ENCODE assay signal across 8 cellular contexts in genomic region chr12:57213068-57213715, GRCh38. TPM values are rescaled to one million over a fixed set of nuclear protein-coding genes. Genes with fewer than 3 reads are reported as not detected.
DNase-seq lines count a peak whose midpoint lies in the region; ATAC-seq, FAIRE-seq and TF ChIP-seq lines count a peak whose summit lies in the region.

No MANE protein-coding gene starts in this region.

- H3K9me3 ChIP-seq in MG63, result no peaks in the 10 kb centered on the region

- DNase-seq in MG63 (peak; percentile 77), SHP77 (lab: John Stamatoyannopoulos, UW) (peak; percentile 71 to 74), fibroblast of pulmonary artery (ENCODE audit: low read depth) (peak; percentile 87), non-pigmented ciliary epithelial cell (ENCODE audit: low read depth) (peak; percentile 50)
- peak; percentile 70 for DNase-seq in activated T-helper 9 cell treated with anti-CD3 and anti-CD28 coated beads, Interleukin-2, amount 50 U/mL, for 16 hours (ENCODE audit: low read depth)

- peak overlapping the region; percentile 20 for H3K27ac ChIP-seq in temporal lobe (ENCODE audit: low read depth, low read length)

- peak; percentile 88 for TF ChIP-seq CTCF in fibroblast of pulmonary artery (IDR thresholded peaks at IDR 0.05; ENCODE audit: low read length, missing control alignments)

- peak; percentile 83 for FAIRE-seq in A204.1 (lab: Jason Lieb, UNC)

- 0 out of 2 replicates have a peak, but pooled peaks cover 3% of the 10 kb centered on the region for H3K27me3 ChIP-seq in MG63

- H3K36me3 ChIP-seq in MG63, result peaks cover 22% of the 10 kb centered on the region

- H3K4me3 ChIP-seq in MG63, result no peak overlapping the region
- H3K4me3 ChIP-seq in fibroblast of pulmonary artery (replicated peaks; ENCODE audit: low read depth, low read length), result no peak overlapping the region

- ATAC-seq in GM18498 (IDR thresholded peaks at IDR 0.05; ENCODE audit: unreplicated experiment), result peak; percentile 41

RNA-seq across cellular contexts. Expression of gene NXPH4, which starts 3.4 kb away (rescaled TPM):
- 1.2 TPM in 1 of 2 replicates, not detected in the other for total RNA-seq in MG63 (2014; rRNA removed; shearing (Covaris generic); ENCODE audit: low replicate concordance)
- 1.7 TPM for total RNA-seq in temporal lobe

RNA-seq across cellular contexts. Expression of gene SHMT2, which starts 16.3 kb away (rescaled TPM):
- 232 and 343 TPM in 2 replicates for total RNA-seq in MG63 (2014; rRNA removed; shearing (Covaris generic); ENCODE audit: low replicate concordance)
- total RNA-seq in temporal lobe, result 20.2 TPM

RNA-seq across cellular contexts. Expression of gene STAC3, which starts 37.8 kb away (rescaled TPM):
- total RNA-seq in MG63 (2014; rRNA removed; shearing (Covaris generic); ENCODE audit: low replicate concordance), result 0.86 TPM in 1 of 2 replicates, not detected in the other
- 0.25 TPM for total RNA-seq in temporal lobe

Comparison
In these comparisons a context has a peak if more than half of its experiments do, and no peak if none do; other contexts are left out.
1. RNA of gene SHMT2, which starts 16.3 kb away (total RNA-seq): 232 to 343 TPM in MG63; 20.2 TPM in temporal lobe (single experiment); every median in the first group is over 10 times any median in the second.
2. Peak in every context shown above with its lines, with median percentiles within 50 percentile points of each other: DNase-seq.